20 cellular contexts compared by ENCODE assay signal in the genomic region with DNA sequence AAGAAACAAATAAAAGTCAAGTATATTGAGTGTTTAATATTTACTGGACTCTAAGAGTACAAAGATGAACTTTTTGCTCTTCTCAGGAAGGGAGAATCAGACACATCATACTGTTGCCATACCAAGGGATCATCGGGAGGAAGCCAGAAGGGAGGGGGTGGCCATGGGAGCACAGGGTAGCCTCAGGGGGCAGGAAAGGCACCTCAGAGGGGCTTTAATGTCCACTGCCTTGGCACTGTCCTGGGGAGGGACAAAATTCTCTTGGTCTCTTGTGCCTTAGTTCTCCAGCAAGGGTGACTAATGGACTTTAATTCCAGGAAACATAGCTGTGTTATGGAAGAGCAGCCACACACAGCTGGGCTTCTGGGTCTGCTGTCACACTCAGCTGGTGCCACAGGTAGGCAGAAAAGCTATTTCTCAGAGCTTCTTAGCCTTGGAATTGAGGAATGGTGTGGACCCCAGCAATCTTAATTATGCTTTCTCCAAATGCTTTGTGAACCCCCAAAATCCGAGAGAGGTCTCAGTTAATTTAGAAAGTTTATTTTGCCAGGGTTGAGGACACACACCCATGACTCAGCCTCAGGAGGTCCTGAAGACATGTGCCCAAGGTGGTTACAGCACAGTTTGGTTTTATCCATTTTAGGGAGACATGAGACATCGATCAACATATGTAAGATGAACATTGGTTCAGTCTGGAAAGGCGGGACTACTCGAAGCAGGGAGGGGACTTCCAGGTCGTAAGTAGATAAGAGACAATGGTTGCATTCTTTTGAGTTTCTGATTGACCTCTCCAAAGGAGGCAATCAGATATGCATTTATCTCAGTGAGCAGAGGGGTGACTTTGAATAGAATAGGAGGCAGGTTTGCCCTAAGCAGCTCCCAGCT. TPM values are rescaled to one million over a fixed set of nuclear protein-coding genes. Genes with fewer than 3 reads are reported as not detected.
"Had no signal": no experiment of that assay in that cellular context is flagged by ENCODE, and none has a peak within 500 bp of the region (broad histone marks: within the 10 kb centered on the region; RNA-seq: fewer than 3 reads in every experiment).

No MANE protein-coding gene starts in this region.

- H3K4me1 ChIP-seq: colonic mucosa, psoas muscle, upper lobe of left lung had no signal

- H3K9me3 Mint-ChIP-seq: activated B cell treated with CpG ODN at 0.5 μM for 24 hours; activated naive CD4-positive, alpha-beta T cell treated with anti-CD3 and anti-CD28 coated beads, Interleukin-2, amount 50 U/mL, for 72 hours; nephron; stimulated activated naive CD8-positive, alpha-beta T cell treated with anti-CD3 and anti-CD28 coated beads, Interleukin-15, amount 100 ng/mL, for 72 hours had no signal

- H3K27me3 ChIP-seq: colonic mucosa, esophagus squamous epithelium, upper lobe of left lung had no signal

- H3K4me1 Mint-ChIP-seq: activated B cell treated with CpG ODN at 0.5 μM for 24 hours; stimulated activated naive CD8-positive, alpha-beta T cell treated with anti-CD3 and anti-CD28 coated beads, Interleukin-15, amount 100 ng/mL, for 72 hours had no signal

- DNase-seq: activated B cell treated with CpG ODN at 0.5 μM for 24 hours; activated CD4-positive, alpha-beta T cell treated with anti-CD3 and anti-CD28 coated beads for 48 hours; activated CD8-positive, alpha-beta memory T cell treated with anti-CD3 and anti-CD28 coated beads, Interleukin-2, amount 50 U/mL, for 4 hours; activated CD8-positive, alpha-beta T cell treated with anti-CD3 and anti-CD28 coated beads, Interleukin-2, amount 10 ng/mL, durations not matched to agents 7 days and 5 days; activated effector memory CD4-positive, alpha-beta T cell treated with anti-CD3 and anti-CD28 coated beads, Interleukin-2, amount 50 U/mL, for 16 hours; activated T-cell treated with anti-CD3 and anti-CD28 coated beads, Interleukin-2, amount 50 U/mL, for 48 hours; caudate nucleus; colonic mucosa; esophagus squamous epithelium; glutamatergic neuron; kidney glomerular epithelial cell; psoas muscle; stimulated activated naive CD8-positive, alpha-beta T cell treated with anti-CD3 and anti-CD28 coated beads, Interleukin-15, amount 100 ng/mL, for 72 hours; T-helper 1 cell; T1000; upper lobe of left lung had no signal

- H3K36me3 ChIP-seq: colonic mucosa, esophagus squamous epithelium, upper lobe of left lung had no signal

- H3K4me3 Mint-ChIP-seq: activated B cell treated with CpG ODN at 0.5 μM for 24 hours; activated CD8-positive, alpha-beta T cell treated with anti-CD3 and anti-CD28 coated beads, Interleukin-2, amount 10 ng/mL, durations not matched to agents 7 days and 5 days; nephron; stimulated activated naive CD8-positive, alpha-beta T cell treated with anti-CD3 and anti-CD28 coated beads, Interleukin-15, amount 100 ng/mL, for 72 hours had no signal

- H3K27ac ChIP-seq: colonic mucosa, esophagus squamous epithelium, psoas muscle, upper lobe of left lung had no signal

- ATAC-seq: activated CD8-positive, alpha-beta T cell treated with anti-CD3 and anti-CD28 coated beads, Interleukin-2, amount 10 ng/mL, durations not matched to agents 7 days and 5 days; activated naive CD4-positive, alpha-beta T cell treated with anti-CD3 and anti-CD28 coated beads, Interleukin-2, amount 50 U/mL, for 72 hours; psoas muscle; sciatic nerve; stimulated activated naive CD8-positive, alpha-beta T cell treated with anti-CD3 and anti-CD28 coated beads, Interleukin-15, amount 100 ng/mL, for 72 hours had no signal

- H3K27ac Mint-ChIP-seq: activated B cell treated with CpG ODN at 0.5 μM for 24 hours; activated CD8-positive, alpha-beta T cell treated with anti-CD3 and anti-CD28 coated beads, Interleukin-2, amount 10 ng/mL, durations not matched to agents 7 days and 5 days; activated naive CD4-positive, alpha-beta T cell treated with anti-CD3 and anti-CD28 coated beads, Interleukin-2, amount 50 U/mL, for 72 hours; nephron; stimulated activated naive CD8-positive, alpha-beta T cell treated with anti-CD3 and anti-CD28 coated beads, Interleukin-15, amount 100 ng/mL, for 72 hours had no signal

- H3K9me3 ChIP-seq: colonic mucosa, esophagus squamous epithelium, psoas muscle, upper lobe of left lung had no signal

- H3K4me3 ChIP-seq: colonic mucosa, esophagus squamous epithelium, psoas muscle, upper lobe of left lung had no signal

- H3K36me3 Mint-ChIP-seq: activated naive CD4-positive, alpha-beta T cell treated with anti-CD3 and anti-CD28 coated beads, Interleukin-2, amount 50 U/mL, for 72 hours had no signal

RNA-seq across cellular contexts. Expression of gene MRAP2, which starts 53.2 kb away (rescaled TPM):
- total RNA-seq: activated B cell treated with CpG ODN at 0.5 μM for 24 hours; activated CD8-positive, alpha-beta T cell treated with anti-CD3 and anti-CD28 coated beads, Interleukin-2, amount 10 ng/mL, durations not matched to agents 7 days and 5 days; activated naive CD4-positive, alpha-beta T cell treated with anti-CD3 and anti-CD28 coated beads, Interleukin-2, amount 50 U/mL, for 72 hours; fibroblast of villous mesenchyme had no signal
